In the genomic region with DNA sequence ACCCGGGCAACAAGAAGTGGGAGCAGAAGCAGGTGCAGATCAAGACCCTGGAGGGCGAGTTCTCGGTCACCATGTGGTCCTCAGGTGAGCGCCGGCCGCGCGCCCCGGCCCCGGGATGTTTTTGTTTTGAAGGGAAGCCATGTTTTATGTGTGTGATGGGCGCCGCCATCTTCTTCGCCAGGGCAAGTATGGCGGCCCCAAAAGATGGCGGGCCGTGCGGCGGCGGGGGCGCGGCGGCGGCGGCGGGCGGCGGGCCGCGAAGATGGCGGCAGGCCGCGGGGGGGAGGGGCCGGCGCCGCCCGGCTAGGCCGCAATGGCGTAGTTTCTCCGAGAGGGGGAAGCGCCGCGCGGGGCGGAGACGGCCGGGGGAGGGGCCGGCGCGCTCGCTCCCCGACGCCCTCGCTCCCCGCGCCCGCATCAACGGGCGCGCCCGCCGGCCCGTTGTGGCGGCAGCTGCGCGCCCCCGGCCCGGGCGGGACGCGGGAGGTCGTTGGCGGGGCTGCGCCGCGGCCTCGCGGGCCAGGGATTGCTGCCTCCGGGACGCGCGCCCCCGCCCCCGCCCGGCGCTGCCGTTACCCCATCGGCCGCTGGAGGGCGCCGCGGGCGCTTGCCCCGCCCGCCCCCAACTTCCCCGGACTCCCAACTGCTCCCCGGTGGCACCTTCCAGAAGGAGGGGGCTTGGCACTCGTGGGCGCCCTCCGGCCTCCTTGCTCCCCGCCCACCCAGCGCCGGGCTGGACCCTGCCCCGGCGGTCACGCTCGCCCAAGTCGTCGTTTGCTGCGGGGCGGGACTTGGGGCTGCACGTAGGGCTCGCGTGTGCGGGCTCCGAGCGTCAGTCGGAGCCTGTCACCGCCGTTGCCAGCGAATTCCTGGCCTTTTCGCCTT, we compare ENCODE assay signal across 8 cellular contexts. TPM values are rescaled to one million over a fixed set of nuclear protein-coding genes. Genes with fewer than 3 reads are reported as not detected.
A peak's percentile ranks its signal among the peaks of the same experiment; 100 is the strongest.
DNase-seq lines count a peak whose midpoint lies in the region; ATAC-seq and TF ChIP-seq lines count a peak whose summit lies in the region.

No MANE protein-coding gene starts in this region.

- ATAC-seq in heart right ventricle = peak; percentile 51 to 83 (median 74)
- ATAC-seq in upper lobe of left lung (ENCODE audit: low FRiP score in 2 of 2) = peak; percentile 84 to 89

- WGBS in adrenal gland, 4 donors = 0 to 1% (median 0%) methylated on average over 5 to 121 of the region's 121 CpGs
- 1% methylated on average over 61 to 116 of the region's 121 CpGs for WGBS in heart right ventricle, 2 donors
- 0 to 2% methylated on average over 11 to 57 of the region's 121 CpGs for WGBS in upper lobe of left lung, 2 donors

- TF ChIP-seq CTCF in HFF-Myc (IDR thresholded peaks at IDR 0.05; ENCODE audit: low read depth, low read length, missing control alignments) = peak; percentile 33
- peak in 5 of 6 experiments; percentile 38 to 81 (median 65) for TF ChIP-seq CTCF in adrenal gland (IDR thresholded peaks at IDR 0.05)
- peak; percentile 56 to 85 (median 68) for TF ChIP-seq CTCF in heart right ventricle (IDR thresholded peaks at IDR 0.05)
- peak; percentile 93 to 96 (median 94) for TF ChIP-seq CTCF in upper lobe of left lung (IDR thresholded peaks at IDR 0.05)

- H3K9me3 ChIP-seq in adrenal gland (replicated peaks in 1 of 3) = no peaks in the 10 kb centered on the region
- no peaks in the 10 kb centered on the region for H3K9me3 ChIP-seq in heart right ventricle
- no peaks in the 10 kb centered on the region for H3K9me3 ChIP-seq in upper lobe of left lung

- TF ChIP-seq POLR2A in adrenal gland (IDR thresholded peaks at IDR 0.05) (peak; percentile 63 to 84), upper lobe of left lung (IDR thresholded peaks at IDR 0.05) (peak in 1 of 4 donors; percentile 62)

- H3K4me1 ChIP-seq in adrenal gland (replicated peaks in 1 of 2) (peaks cover 28 to 52% of the 10 kb centered on the region in 2 donors), heart right ventricle (peaks cover 15 to 69% (median 57%) of the 10 kb centered on the region in 9 donors), upper lobe of left lung (peaks cover 49 to 62% (median 53%) of the 10 kb centered on the region in 4 donors)

- DNase-seq in HFF-Myc (ENCODE audit: extremely low read depth, low read depth) = no peak
- peak; percentile 59 for DNase-seq in MV-4-11 (lab: John Stamatoyannopoulos, UW)
- peak; percentile 85 for DNase-seq in SW480 (ENCODE audit: low spot score)
- DNase-seq in adrenal gland = peak; percentile 90 to 95 (median 93)
- peak; percentile 86 to 88 for DNase-seq in heart right ventricle
- peak; percentile 97 for DNase-seq in posterior vena cava (ENCODE audit: low spot score)
- peak; percentile 89 to 98 for DNase-seq in upper lobe of left lung

- no peaks in the 10 kb centered on the region for H3K27me3 ChIP-seq in adrenal gland
- H3K27me3 ChIP-seq in heart right ventricle = no peaks in the 10 kb centered on the region
- H3K27me3 ChIP-seq in upper lobe of left lung = no peaks in the 10 kb centered on the region

- TF ChIP-seq EP300 in upper lobe of left lung (IDR thresholded peaks at IDR 0.05) = no peak

- intact Hi-C loops in adrenal gland (cut with DNase I) = loop anchor here in 1 of 2 donors (5.0 kb wide), 1 partner anchor 37 kb away; no protein-coding TSS in a partner anchor
- intact Hi-C loops in heart right ventricle (cut with DNase I) = loop anchor here in 4 of 10 donors (5.0 to 10.0 kb wide), 6 partner anchors 37 to 137 kb away; partner anchors contain the start of genes WDR25 (in 3 of the 4) and SLC25A29 (in 1 of the 4)
- intact Hi-C loops in posterior vena cava (cut with DNase I) = loop anchor here in 1 of 2 donors (10.0 kb wide), 1 partner anchor 65 kb away; the partner anchor contains the start of gene SLC25A29

- H3K4me3 ChIP-seq in GM08714 (ENCODE audit: low read length) (peak overlapping the region; percentile 96), HFF-Myc (replicated peaks; ENCODE audit: low read depth, low read length) (peak overlapping the region; percentile 84), adrenal gland (peak overlapping the region; percentile 48 to 100 (median 95)), heart right ventricle (peak overlapping the region; percentile 91 to 100 (median 99)), upper lobe of left lung (peak overlapping the region; percentile 80 to 100 (median 94))

- H3K27ac ChIP-seq in adrenal gland (peak overlapping the region; percentile 87 to 100 (median 99)), heart right ventricle (peak overlapping the region; percentile 91 to 100 (median 99)), upper lobe of left lung (peak overlapping the region; percentile 98 to 100 (median 100))

- H3K36me3 ChIP-seq in adrenal gland (replicated peaks in 1 of 2) (no peaks in the 10 kb centered on the region), heart right ventricle (peaks cover 0 to 13% (median 0%) of the 10 kb centered on the region in 9 donors), upper lobe of left lung (no peaks in the 10 kb centered on the region)

RNA-seq across cellular contexts. Expression of gene YY1, which starts 1.1 kb away (rescaled TPM):
- total RNA-seq in adrenal gland (10 to 100 TPM; 44.3 to 79.7 (median 57.4) TPM), heart right ventricle (10 to 100 TPM; 37.4 to 58.3 (median 48.6) TPM), posterior vena cava (10 to 100 TPM; 41.4 to 46.2 TPM), upper lobe of left lung (10 to 100 TPM; 35.6 to 70.4 (median 52.4) TPM)
- polyA plus RNA-seq in adrenal gland (10 to 100 TPM; 20.1 to 57.3 (median 32.7) TPM), heart right ventricle (10 to 100 TPM; 17.6 to 18.4 TPM)

Comparison
In these comparisons a context has a peak if more than half of its experiments do, and no peak if none do; other contexts are left out.
1. CTCF ChIP-seq: peak in every context shown above with its lines; median percentile 94 in upper lobe of left lung; 68 in heart right ventricle; 65 in adrenal gland; 33 in HFF-Myc.